Comparison of ENCODE assay signal across 10 cellular contexts in genomic region chr7:87506243-87507180, GRCh38. TPM values are rescaled to one million over a fixed set of nuclear protein-coding genes. Genes with fewer than 3 reads are reported as not detected.
DNase-seq lines count a peak whose midpoint lies in the region; ATAC-seq, FAIRE-seq and TF ChIP-seq lines count a peak whose summit lies in the region.
"Had no signal": no experiment of that assay in that cellular context is flagged by ENCODE, and none has a peak within 500 bp of the region (broad histone marks: within the 10 kb centered on the region; RNA-seq: fewer than 3 reads in every experiment).

No MANE protein-coding gene starts in this region.

- TF ChIP-seq CTCF in 22Rv1 (IDR thresholded peaks at IDR 0.05): peak; percentile 80

- no peak overlapping the region for H3K27ac ChIP-seq in 22Rv1

- FAIRE-seq in GM12891 (lab: Jason Lieb, UNC): peak; percentile 40

- DNase-seq in GM12891 (ENCODE audit: insufficient read length, low spot score) (no peak), RKO (ENCODE audit: low spot score) (peak; percentile 47), foreskin melanocyte (peak; percentile 26), GF-D8 (lab: John Stamatoyannopoulos, UW) (no peak), activated T-cell treated with anti-CD3 and anti-CD28 coated beads for 4 hours (no peak)
- DNase-seq: activated CD4-positive, alpha-beta T cell treated with anti-CD3 and anti-CD28 coated beads for 1 hour had no signal

- ATAC-seq in GM19328 (IDR thresholded peaks at IDR 0.05; ENCODE audit: unreplicated experiment) (no peak), HG03521 (IDR thresholded peaks at IDR 0.05; ENCODE audit: unreplicated experiment) (no peak)
- ATAC-seq: naive thymus-derived CD8-positive, alpha-beta T cell had no signal

- no peak for TF ChIP-seq POLR2A in GM12891 (IDR thresholded peaks at IDR 0.05; ENCODE audit: low read depth, low read length)

TF ChIP-seq in GM12891, 5 proteins besides CTCF, POLR2A, EP300 and RAD21:
- TF ChIP-seq TAF1 (IDR thresholded peaks at IDR 0.05; ENCODE audit: low read depth, low read length): no peak
- TF ChIP-seq SPI1 (IDR thresholded peaks at IDR 0.05; ENCODE audit: low read depth, low read length): no peak
- no peak for TF ChIP-seq POLR2AphosphoS5 (IDR thresholded peaks at IDR 0.05; ENCODE audit: low read depth, low read length)

RNA-seq across cellular contexts. Expression of gene ABCB4, which starts 31.0 kb away (rescaled TPM):
- polyA plus RNA-seq in GM12891 (2012; ENCODE audit: low read depth, missing spikeins): 1.2 TPM

Comparison
In these comparisons a context has a peak if more than half of its experiments do, and no peak if none do; other contexts are left out.
1. DNase-seq: peak in RKO (single experiment) and foreskin melanocyte (single experiment); none in GM12891 (single experiment), GF-D8 (single experiment) and activated T-cell treated with anti-CD3 and anti-CD28 coated beads for 4 hours (single experiment).